ENCODE assay signal across 8 cellular contexts in genomic region chr4:39044364-39044946, GRCh38. TPM values are rescaled to one million over a fixed set of nuclear protein-coding genes. Genes with fewer than 3 reads are reported as not detected.
DNase-seq lines count a peak whose midpoint lies in the region; ATAC-seq and TF ChIP-seq lines count a peak whose summit lies in the region.

No MANE protein-coding gene starts in this region.

- no peaks in the 10 kb centered on the region for H3K27me3 ChIP-seq in WERI-Rb-1 (ENCODE audit: insufficient read depth, low read depth, severe bottlenecking)
- H3K27me3 ChIP-seq in breast epithelium = no peaks in the 10 kb centered on the region

- TF ChIP-seq CTCF in WERI-Rb-1 (IDR thresholded peaks at IDR 0.05; ENCODE audit: low read depth, low read length) = no peak
- no peak for TF ChIP-seq CTCF in breast epithelium (IDR thresholded peaks at IDR 0.05)

- intact Hi-C loops in breast epithelium (cut with DNase I; ENCODE audit: low total_unique reads) = no loop called here

- H3K4me3 ChIP-seq in WERI-Rb-1 (ENCODE audit: low read depth, low read length) (peak overlapping the region; percentile 52), breast epithelium (peak overlapping the region; percentile 75 to 93 (median 91)), skin epidermis (peak overlapping the region; percentile 70 to 97 (median 94))

- H3K27ac ChIP-seq in WERI-Rb-1 = peak overlapping the region; percentile 58
- H3K27ac ChIP-seq in breast epithelium = peak overlapping the region; percentile 93 to 99
- peak overlapping the region; percentile 81 to 98 (median 92) for H3K27ac ChIP-seq in skin epidermis

- no peaks in the 10 kb centered on the region for H3K4me1 ChIP-seq in breast epithelium

- ATAC-seq in HG02970 (IDR thresholded peaks at IDR 0.05; ENCODE audit: low FRiP score, unreplicated experiment) = peak; percentile 63

- TF ChIP-seq POLR2A in breast epithelium (IDR thresholded peaks at IDR 0.05) = no peak

- H3K36me3 ChIP-seq in WERI-Rb-1 (no peaks in the 10 kb centered on the region), breast epithelium (no peaks in the 10 kb centered on the region)

- DNase-seq in NCI-H1436 (lab: John Stamatoyannopoulos, UW) (peak; percentile 59), NCI-H1436 treated with DMSO at 0.1 percent for 48 hours (lab: John Stamatoyannopoulos, UW) (no peak), NCI-H2196 (lab: John Stamatoyannopoulos, UW; ENCODE audit: unreplicated experiment) (peak; percentile 73), WERI-Rb-1 (peak; percentile 96), breast epithelium (ENCODE audit: low spot score in 2 of 2) (peak; percentile 82 to 90), iPS-NIHi11 (ENCODE audit: low spot score) (peak; percentile 91)

- H3K9me3 ChIP-seq in WERI-Rb-1 (ENCODE audit: severe bottlenecking) (no peaks in the 10 kb centered on the region), breast epithelium (no peaks in the 10 kb centered on the region)

RNA-seq across cellular contexts. Expression of gene TMEM156, which starts 12.2 kb away (rescaled TPM):
- 1 to 10 TPM in 2 of 3 donors, under 1 TPM in 1; 0.32 to 7.5 (median 1.0) TPM for total RNA-seq in breast epithelium

RNA-seq across cellular contexts. Expression of gene KLHL5, which starts 17.6 kb away (rescaled TPM):
- total RNA-seq in breast epithelium = 10 to 100 TPM; 23.0 to 54.9 (median 54.7) TPM
